ENCODE assay signal across 2 cellular contexts in the genomic region with DNA sequence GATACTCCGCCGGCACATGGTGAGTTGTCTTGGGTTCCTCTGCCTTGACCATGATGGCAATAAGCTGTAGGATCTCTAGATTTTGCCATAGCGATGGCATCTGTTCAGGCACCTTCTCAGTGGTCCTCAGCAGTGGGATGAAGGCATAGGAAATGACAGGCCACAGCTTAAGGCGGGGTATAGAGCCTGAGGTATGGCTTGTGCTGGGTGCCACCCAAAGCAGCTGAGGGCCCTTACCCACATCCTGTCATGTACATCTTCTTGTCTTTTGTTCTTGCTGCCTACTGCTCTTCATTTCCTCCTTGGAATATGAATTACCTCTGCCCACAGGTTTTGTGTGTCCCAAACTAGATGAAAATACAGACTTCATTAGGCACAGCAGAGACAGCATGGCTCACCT.
TF ChIP-seq lines count a peak whose summit lies in the region.

No MANE protein-coding gene starts in this region.

TF ChIP-seq in HepG2, 621 proteins besides CTCF, POLR2A, EP300 and RAD21:
- TF ChIP-seq, protein P1, sequence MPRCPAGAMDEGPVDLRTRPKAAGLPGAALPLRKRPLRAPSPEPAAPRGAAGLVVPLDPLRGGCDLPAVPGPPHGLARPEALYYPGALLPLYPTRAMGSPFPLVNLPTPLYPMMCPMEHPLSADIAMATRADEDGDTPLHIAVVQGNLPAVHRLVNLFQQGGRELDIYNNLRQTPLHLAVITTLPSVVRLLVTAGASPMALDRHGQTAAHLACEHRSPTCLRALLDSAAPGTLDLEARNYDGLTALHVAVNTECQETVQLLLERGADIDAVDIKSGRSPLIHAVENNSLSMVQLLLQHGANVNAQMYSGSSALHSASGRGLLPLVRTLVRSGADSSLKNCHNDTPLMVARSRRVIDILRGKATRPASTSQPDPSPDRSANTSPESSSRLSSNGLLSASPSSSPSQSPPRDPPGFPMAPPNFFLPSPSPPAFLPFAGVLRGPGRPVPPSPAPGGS (CRISPR knock-in tag; IDR thresholded peaks at IDR 0.05), result no peak
- TF ChIP-seq ZNF577 (CRISPR knock-in tag; IDR thresholded peaks at IDR 0.05; ENCODE audit: borderline replicate concordance, low read depth), result no peak
- no peak for TF ChIP-seq MATR3 (CRISPR knock-in tag; IDR thresholded peaks at IDR 0.05)

TF ChIP-seq in GM12891, 5 proteins besides CTCF, POLR2A, EP300 and RAD21:
- no peak for TF ChIP-seq SPI1 (IDR thresholded peaks at IDR 0.05; ENCODE audit: low read depth, low read length)
- no peak for TF ChIP-seq POLR2AphosphoS5 (IDR thresholded peaks at IDR 0.05; ENCODE audit: low read depth, low read length)
- TF ChIP-seq TAF1 (IDR thresholded peaks at IDR 0.05; ENCODE audit: low read depth, low read length), result no peak
- TF ChIP-seq PAX5 (IDR thresholded peaks at IDR 0.05; ENCODE audit: insufficient read depth, low read length, severe bottlenecking), result no peak
- TF ChIP-seq POU2F2 (IDR thresholded peaks at IDR 0.05; ENCODE audit: low read depth, low read length), result no peak
TF ChIP-seq in GM12891: peak in this region for 0.
